Comparison of ENCODE assay signal across 1 cellular context in the genomic region with DNA sequence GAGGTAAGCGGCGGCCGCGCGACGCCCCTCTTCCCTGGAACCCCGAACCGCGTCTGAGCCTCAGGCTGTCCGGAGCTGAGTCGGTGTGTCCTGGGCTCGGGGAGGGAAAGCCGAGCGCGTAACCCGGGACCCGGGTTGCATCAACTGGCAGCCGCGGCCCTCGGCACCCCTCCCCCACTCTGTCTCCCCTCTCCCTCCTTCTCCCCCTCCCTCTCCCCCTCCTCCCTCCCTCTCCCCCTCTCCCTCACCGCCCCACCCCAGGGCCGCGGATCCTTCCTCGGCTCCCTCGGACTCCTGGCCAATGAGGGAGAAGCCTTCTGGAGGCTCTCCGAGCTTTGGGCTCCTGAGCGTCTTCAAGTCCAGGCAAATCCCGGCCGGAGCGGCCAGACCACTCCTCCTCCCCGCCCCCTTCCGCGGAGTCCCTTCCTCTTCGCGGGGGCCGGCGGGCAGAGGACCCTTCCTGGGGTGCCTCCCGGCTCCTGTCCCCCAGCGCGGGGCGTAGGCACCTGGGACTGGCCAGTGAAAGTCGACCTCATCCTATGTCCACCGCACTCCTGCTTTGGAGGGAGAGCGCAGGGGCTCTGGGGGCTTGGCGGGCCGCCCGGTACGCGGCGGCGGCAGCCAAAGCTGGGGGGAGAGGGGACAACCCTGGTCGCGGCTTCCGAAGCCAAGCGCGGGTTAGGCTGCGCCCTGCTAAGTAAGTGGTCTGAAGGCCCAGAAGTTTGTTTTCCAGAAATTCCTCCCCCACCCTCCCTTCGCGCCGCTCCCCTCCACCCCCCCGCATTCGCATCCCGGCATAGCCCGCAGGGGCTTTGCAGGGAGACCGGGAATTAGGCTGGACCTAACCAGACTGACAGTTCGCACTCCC.
TF ChIP-seq lines count a peak whose summit lies in the region.

No MANE protein-coding gene starts in this region.

TF ChIP-seq in K562, 482 proteins besides CTCF, POLR2A, EP300 and RAD21 (continued from another document):
- TF ChIP-seq, protein P1, sequence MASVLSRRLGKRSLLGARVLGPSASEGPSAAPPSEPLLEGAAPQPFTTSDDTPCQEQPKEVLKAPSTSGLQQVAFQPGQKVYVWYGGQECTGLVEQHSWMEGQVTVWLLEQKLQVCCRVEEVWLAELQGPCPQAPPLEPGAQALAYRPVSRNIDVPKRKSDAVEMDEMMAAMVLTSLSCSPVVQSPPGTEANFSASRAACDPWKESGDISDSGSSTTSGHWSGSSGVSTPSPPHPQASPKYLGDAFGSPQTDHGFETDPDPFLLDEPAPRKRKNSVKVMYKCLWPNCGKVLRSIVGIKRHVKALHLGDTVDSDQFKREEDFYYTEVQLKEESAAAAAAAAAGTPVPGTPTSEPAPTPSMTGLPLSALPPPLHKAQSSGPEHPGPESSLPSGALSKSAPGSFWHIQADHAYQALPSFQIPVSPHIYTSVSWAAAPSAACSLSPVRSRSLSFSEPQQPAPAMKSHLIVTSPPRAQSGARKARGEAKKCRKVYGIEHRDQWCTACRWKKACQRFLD (CRISPR knock-in tag; IDR thresholded peaks at IDR 0.05): no peak
- TF ChIP-seq PHF21A (IDR thresholded peaks at IDR 0.05; ENCODE audit: borderline replicate concordance, low read depth) (no peak), ZNF445 (CRISPR knock-in tag; IDR thresholded peaks at IDR 0.05; ENCODE audit: low read depth) (no peak), HLTF (IDR thresholded peaks at IDR 0.05) (no peak), ZC3H11A (IDR thresholded peaks at IDR 0.05; ENCODE audit: low read depth, low read length) (no peak), RBFOX2 (IDR thresholded peaks at IDR 0.05; ENCODE audit: low read depth, low read length) (peak; percentile 81), FOS (IDR thresholded peaks at IDR 0.05; ENCODE audit: extremely low read depth, insufficient read length) (no peak), HNRNPK (IDR thresholded peaks at IDR 0.05; ENCODE audit: low read depth, low read length, poor library complexity, severe bottlenecking) (peak; percentile 95), SETDB1 (IDR thresholded peaks at IDR 0.05; ENCODE audit: low read length) (no peak), ZNF766 (CRISPR knock-in tag; conservative IDR thresholded peaks at IDR 0.05) (no peak), TCF7 (IDR thresholded peaks at IDR 0.05; ENCODE audit: borderline replicate concordance) (no peak)
- TF ChIP-seq, protein P2, sequence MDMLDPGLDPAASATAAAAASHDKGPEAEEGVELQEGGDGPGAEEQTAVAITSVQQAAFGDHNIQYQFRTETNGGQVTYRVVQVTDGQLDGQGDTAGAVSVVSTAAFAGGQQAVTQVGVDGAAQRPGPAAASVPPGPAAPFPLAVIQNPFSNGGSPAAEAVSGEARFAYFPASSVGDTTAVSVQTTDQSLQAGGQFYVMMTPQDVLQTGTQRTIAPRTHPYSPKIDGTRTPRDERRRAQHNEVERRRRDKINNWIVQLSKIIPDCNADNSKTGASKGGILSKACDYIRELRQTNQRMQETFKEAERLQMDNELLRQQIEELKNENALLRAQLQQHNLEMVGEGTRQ (CRISPR knock-in tag; IDR thresholded peaks at IDR 0.05): no peak
